ENCODE assay signal across 2 cellular contexts in genomic region chr15:73573572-73573971, GRCh38.
TF ChIP-seq lines count a peak whose summit lies in the region.

No MANE protein-coding gene starts in this region.

TF ChIP-seq in liver, 16 proteins besides CTCF, POLR2A, EP300 and RAD21:
- TF ChIP-seq NR2F2 (IDR thresholded peaks at IDR 0.05) (peak; percentile 8), REST (IDR thresholded peaks at IDR 0.05) (no peak)
TF ChIP-seq in liver: peak in this region for 1.

TF ChIP-seq in HepG2, 621 proteins besides CTCF, POLR2A, EP300 and RAD21:
- TF ChIP-seq ZNF737 (CRISPR knock-in tag; IDR thresholded peaks at IDR 0.05; ENCODE audit: borderline replicate concordance), result no peak
- TF ChIP-seq ZBED4 (CRISPR knock-in tag; IDR thresholded peaks at IDR 0.05; ENCODE audit: borderline replicate concordance), result no peak
- no peak for TF ChIP-seq PRDM4 (CRISPR knock-in tag; IDR thresholded peaks at IDR 0.05; ENCODE audit: borderline replicate concordance)
- no peak for TF ChIP-seq PRDM10 (CRISPR knock-in tag; IDR thresholded peaks at IDR 0.05; ENCODE audit: low read depth)
